In the genomic region with DNA sequence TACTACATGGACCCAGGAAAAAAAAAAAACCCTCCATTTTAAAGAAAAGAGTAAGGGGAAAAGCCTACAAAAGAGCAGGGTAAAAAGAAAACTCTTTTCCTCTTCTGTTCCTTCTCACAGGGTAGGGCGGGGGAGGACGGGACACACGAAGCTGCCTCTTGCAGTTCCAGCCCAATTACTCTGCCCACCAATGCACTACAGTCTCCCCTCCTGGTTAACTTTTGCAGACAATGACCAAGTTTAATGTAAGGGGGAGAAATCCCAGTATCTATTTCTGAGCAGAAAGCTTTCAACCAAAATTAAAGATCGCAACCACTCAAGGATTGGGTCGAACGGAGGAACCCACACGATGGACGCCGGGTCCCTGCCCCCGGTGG, we compare ENCODE assay signal across 8 cellular contexts. TPM values are rescaled to one million over a fixed set of nuclear protein-coding genes. Genes with fewer than 3 reads are reported as not detected.
DNase-seq lines count a peak whose midpoint lies in the region; ATAC-seq and TF ChIP-seq lines count a peak whose summit lies in the region.

No MANE protein-coding gene starts in this region.

- no peaks in the 10 kb centered on the region for H3K36me3 ChIP-seq in body of pancreas (replicated peaks in 1 of 2; ENCODE audit: insufficient read depth in 1 of 2, low read depth in 2 of 2)
- H3K36me3 ChIP-seq in lung (ENCODE audit: control insufficient read depth in 2 of 2, insufficient read depth in 2 of 2, low read length in 2 of 2), result no peaks in the 10 kb centered on the region
- H3K36me3 ChIP-seq in vagina, result no peaks in the 10 kb centered on the region

- H3K9me3 ChIP-seq in body of pancreas, result no peaks in the 10 kb centered on the region
- no peaks in the 10 kb centered on the region for H3K9me3 ChIP-seq in lung (ENCODE audit: control insufficient read depth in 2 of 2, insufficient read depth in 1 of 2, low read length in 1 of 2)
- H3K9me3 ChIP-seq in vagina, result no peaks in the 10 kb centered on the region

- H3K27ac ChIP-seq in body of pancreas, result peak overlapping the region; percentile 50 to 93 (median 69)
- peak overlapping the region; percentile 85 to 86 for H3K27ac ChIP-seq in lung (ENCODE audit: low read depth in 1 of 2, low read length in 1 of 2)
- peak overlapping the region; percentile 80 for H3K27ac ChIP-seq in vagina

- H3K27me3 ChIP-seq in body of pancreas (no peaks in the 10 kb centered on the region), lung (ENCODE audit: control insufficient read depth, insufficient read depth) (no peaks in the 10 kb centered on the region), vagina (no peaks in the 10 kb centered on the region)

- WGBS in body of pancreas, 2 donors, result 2 to 4% methylated on average over 10 of the region's 10 CpGs
- 1 to 2% methylated on average over 10 of the region's 10 CpGs for WGBS in lung, 2 donors

- no peak for ATAC-seq in body of pancreas
- ATAC-seq in lung (ENCODE audit: insufficient read depth, low FRiP score), result no peak
- ATAC-seq in HG03520 (IDR thresholded peaks at IDR 0.05; ENCODE audit: unreplicated experiment), result no peak
- ATAC-seq in HG03571 (IDR thresholded peaks at IDR 0.05; ENCODE audit: unreplicated experiment), result no peak

- TF ChIP-seq CTCF in body of pancreas (IDR thresholded peaks at IDR 0.05) (no peak), lung (IDR thresholded peaks at IDR 0.05; ENCODE audit: control extremely low read depth, extremely low read depth) (no peak), vagina (IDR thresholded peaks at IDR 0.05) (no peak)

- TF ChIP-seq POLR2A in body of pancreas (IDR thresholded peaks at IDR 0.05) (no peak), vagina (IDR thresholded peaks at IDR 0.05) (no peak)

- intact Hi-C loops in body of pancreas (cut with DNase I), result no loop called here
- intact Hi-C loops in vagina (cut with DNase I), result no loop called here

- H3K4me3 ChIP-seq in body of pancreas (peak overlapping the region; percentile 0 to 38), lung (peak overlapping the region; percentile 45), vagina (peak overlapping the region; percentile 66 to 99)

- DNase-seq in EH (ENCODE audit: low read depth), result peak; percentile 37
- DNase-seq in Kasumi-1 (lab: John Stamatoyannopoulos, UW), result peak; percentile 22 to 33
- DNase-seq in body of pancreas, result no peak
- DNase-seq in lung (ENCODE audit: low spot score), result no peak
- DNase-seq in vagina (ENCODE audit: extremely low spot score in 2 of 2), result no peak
- no peak for DNase-seq in stimulated activated CD8-positive, alpha-beta memory T cell treated with anti-CD3 and anti-CD28 coated beads, Interleukin-4, amount 100 ng/mL, for 48 hours

- peaks cover 54% of the 10 kb centered on the region for H3K4me1 ChIP-seq in body of pancreas
- H3K4me1 ChIP-seq in lung (ENCODE audit: control insufficient read depth in 2 of 2, insufficient read depth in 2 of 2, low read length in 2 of 2), result peaks cover 2 to 20% of the 10 kb centered on the region in 2 donors
- peaks cover 60% of the 10 kb centered on the region for H3K4me1 ChIP-seq in vagina

RNA-seq across cellular contexts. Expression of a gene that starts 1.3 kb away (rescaled TPM):
- total RNA-seq in body of pancreas, result 10 to 100 TPM; 12.2 to 27.4 TPM
- 10 to 100 TPM; 33.6 to 38.5 TPM for total RNA-seq in lung
- 10 to 100 TPM in 1 of 2 donors, 1 to 10 TPM in 1; 9.1 to 10.1 TPM for polyA plus RNA-seq in lung
- total RNA-seq in vagina, result 20.4 TPM

RNA-seq across cellular contexts. Expression of a gene that starts 41.3 kb away (rescaled TPM):
- total RNA-seq in body of pancreas (1 to 10 TPM; 7.3 to 9.6 TPM), lung (10 to 100 TPM; 20.7 TPM), vagina (13.0 TPM)
- 1 to 10 TPM; 7.1 to 9.1 TPM for polyA plus RNA-seq in lung

Comparison
In these comparisons a context has a peak if more than half of its experiments do, and no peak if none do; other contexts are left out.
1. DNase-seq: peak in EH (single experiment) and Kasumi-1 (2 of 2); none in body of pancreas (0 of 4), lung (single experiment), vagina (0 of 2) and stimulated activated CD8-positive, alpha-beta memory T cell treated with anti-CD3 and anti-CD28 coated beads, Interleukin-4, amount 100 ng/mL, for 48 hours (single experiment).
2. H3K4me3 ChIP-seq: peak in every context shown above with its lines; median percentile 82 in vagina; 45 in lung; 19 in body of pancreas.
3. Peak in every context shown above with its lines, with median percentiles within 50 percentile points of each other: H3K27ac ChIP-seq.